17 cellular contexts compared by ENCODE assay signal in genomic region chr9:133187561-133188005, GRCh38. TPM values are rescaled to one million over a fixed set of nuclear protein-coding genes. Genes with fewer than 3 reads are reported as not detected.
DNase-seq lines count a peak whose midpoint lies in the region; ATAC-seq and TF ChIP-seq lines count a peak whose summit lies in the region.
"Had no signal": no experiment of that assay in that cellular context is flagged by ENCODE, and none has a peak within 500 bp of the region (broad histone marks: within the 10 kb centered on the region; RNA-seq: fewer than 3 reads in every experiment).

No MANE protein-coding gene starts in this region.

- H3K4me1 Mint-ChIP-seq in activated CD4-positive, alpha-beta memory T cell treated with anti-CD3 and anti-CD28 coated beads for 36 hours (ENCODE audit: low read depth) = peaks cover 20% of the 10 kb centered on the region
- peaks cover 27% of the 10 kb centered on the region for H3K4me1 Mint-ChIP-seq in activated CD4-positive, alpha-beta memory T cell treated with anti-CD3 and anti-CD28 coated beads, Interleukin-2, amount 10 ng/mL, durations not matched to agents 7 days and 5 days
- peaks cover 3% of the 10 kb centered on the region for H3K4me1 Mint-ChIP-seq in neural progenitor cell

- H3K27me3 ChIP-seq in neural progenitor cell (peaks cover 67% of the 10 kb centered on the region), sigmoid colon (peaks cover 0 to 32% (median 8%) of the 10 kb centered on the region in 3 donors)
- H3K27me3 ChIP-seq: BLaER1 had no signal

- no peaks in the 10 kb centered on the region for H3K79me2 ChIP-seq in neural progenitor cell (ENCODE audit: low read depth)

- intact Hi-C loops in activated CD4-positive, alpha-beta memory T cell treated with anti-CD3 and anti-CD28 coated beads for 36 hours (cut with micrococcal nuclease) = loop anchor here (2.0 to 10.0 kb wide), 4 partner anchors 51 to 299 kb away; partner anchors contain the start of genes MED22 and RPL7A
- intact Hi-C loops in sigmoid colon (cut with DNase I) = no loop called here

- H3K36me3 ChIP-seq in neural progenitor cell = no peaks in the 10 kb centered on the region
- no peaks in the 10 kb centered on the region for H3K36me3 ChIP-seq in sigmoid colon
- H3K36me3 ChIP-seq: BLaER1 had no signal

- WGBS in sigmoid colon, 2 donors = 90 to 91% methylated on average over 10 of the region's 10 CpGs

- TF ChIP-seq EP300 in sigmoid colon (IDR thresholded peaks at IDR 0.05) = no peak

- TF ChIP-seq POLR2A in sigmoid colon (IDR thresholded peaks at IDR 0.05) = no peak

- no peaks in the 10 kb centered on the region for H3K9me3 ChIP-seq in neural progenitor cell (ENCODE audit: low read depth)
- no peaks in the 10 kb centered on the region for H3K9me3 ChIP-seq in sigmoid colon
- H3K9me3 ChIP-seq: BLaER1, Caco-2 had no signal

- H3K4me2 ChIP-seq in neural progenitor cell = no peak overlapping the region
- H3K4me2 ChIP-seq: GM23338 had no signal

- H3K9me3 Mint-ChIP-seq in activated CD4-positive, alpha-beta memory T cell treated with anti-CD3 and anti-CD28 coated beads for 36 hours = no peaks in the 10 kb centered on the region
- no peaks in the 10 kb centered on the region for H3K9me3 Mint-ChIP-seq in activated CD4-positive, alpha-beta memory T cell treated with anti-CD3 and anti-CD28 coated beads, Interleukin-2, amount 10 ng/mL, durations not matched to agents 7 days and 5 days
- peaks cover 1% of the 10 kb centered on the region for H3K9me3 Mint-ChIP-seq in neural progenitor cell
- H3K9me3 Mint-ChIP-seq: CD8-positive, alpha-beta memory T cell; GM23338; H9; IgD-negative memory B cell had no signal

- no peak overlapping the region for H2AFZ ChIP-seq in neural progenitor cell (replicated peaks)
- H2AFZ ChIP-seq: GM23338 had no signal

- no peaks in the 10 kb centered on the region for H3F3A ChIP-seq in neural progenitor cell (ENCODE audit: low read depth)

- ATAC-seq in GM18867 (IDR thresholded peaks at IDR 0.05; ENCODE audit: unreplicated experiment) = no peak
- no peak for ATAC-seq in GM21367 (IDR thresholded peaks at IDR 0.05; ENCODE audit: unreplicated experiment)

- CTCF ChIA-PET in activated CD4-positive, alpha-beta memory T cell treated with anti-CD3 and anti-CD28 coated beads for 36 hours (lab: Charles Lee) = interaction anchor here (0.6 to 3.4 kb wide), 15 partner anchors 10 to 298 kb away, joined by 3 to 40 read pairs (median 7); no protein-coding TSS in a partner anchor
- CTCF ChIA-PET in activated CD4-positive, alpha-beta memory T cell treated with anti-CD3 and anti-CD28 coated beads, Interleukin-2, amount 10 ng/mL, durations not matched to agents 7 days and 5 days (lab: Charles Lee) = interaction anchor here (1.1 to 2.9 kb wide), 13 partner anchors 10 to 447 kb away, joined by 3 to 16 read pairs (median 7); partner anchors contain the start of genes MED22 and RPL7A

- H3K36me3 Mint-ChIP-seq in activated CD4-positive, alpha-beta memory T cell treated with anti-CD3 and anti-CD28 coated beads for 36 hours = no peaks in the 10 kb centered on the region
- H3K36me3 Mint-ChIP-seq in activated CD4-positive, alpha-beta memory T cell treated with anti-CD3 and anti-CD28 coated beads, Interleukin-2, amount 10 ng/mL, durations not matched to agents 7 days and 5 days (ENCODE audit: low read depth) = no peaks in the 10 kb centered on the region
- no peaks in the 10 kb centered on the region for H3K36me3 Mint-ChIP-seq in neural progenitor cell
- H3K36me3 Mint-ChIP-seq: CD8-positive, alpha-beta memory T cell; IgD-negative memory B cell had no signal

- H3K27ac ChIP-seq in neural progenitor cell = no peak overlapping the region
- H3K27ac ChIP-seq in sigmoid colon = no peak overlapping the region
- H3K27ac ChIP-seq: BLaER1 had no signal

- no peaks in the 10 kb centered on the region for H4K20me1 ChIP-seq in neural progenitor cell (ENCODE audit: low read depth)
- H4K20me1 ChIP-seq: BLaER1 had no signal

- peak; percentile 0 for DNase-seq in activated CD4-positive, alpha-beta memory T cell treated with anti-CD3 and anti-CD28 coated beads for 36 hours
- no peak for DNase-seq in activated CD4-positive, alpha-beta memory T cell treated with anti-CD3 and anti-CD28 coated beads, Interleukin-2, amount 10 ng/mL, durations not matched to agents 7 days and 5 days
- DNase-seq in neural progenitor cell (ENCODE audit: low spot score) = no peak
- DNase-seq in sigmoid colon = peak; percentile 36
- DNase-seq in GM03348 (ENCODE audit: low spot score) = no peak
- DNase-seq: AML-193; CD8-positive, alpha-beta memory T cell; EL; KG1 had no signal

- POLR2A ChIA-PET in activated CD4-positive, alpha-beta memory T cell treated with anti-CD3 and anti-CD28 coated beads for 36 hours (lab: Charles Lee) = no interaction called here
- POLR2A ChIA-PET in activated CD4-positive, alpha-beta memory T cell treated with anti-CD3 and anti-CD28 coated beads, Interleukin-2, amount 10 ng/mL, durations not matched to agents 7 days and 5 days (lab: Charles Lee) = no interaction called here

- H3K27ac Mint-ChIP-seq in activated CD4-positive, alpha-beta memory T cell treated with anti-CD3 and anti-CD28 coated beads for 36 hours = no peak overlapping the region
- no peak overlapping the region for H3K27ac Mint-ChIP-seq in activated CD4-positive, alpha-beta memory T cell treated with anti-CD3 and anti-CD28 coated beads, Interleukin-2, amount 10 ng/mL, durations not matched to agents 7 days and 5 days
- H3K27ac Mint-ChIP-seq in neural progenitor cell = peak overlapping the region; percentile 74
- H3K27ac Mint-ChIP-seq: CD8-positive, alpha-beta memory T cell; GM23338; H9; IgD-negative memory B cell had no signal

- H3K27me3 Mint-ChIP-seq in activated CD4-positive, alpha-beta memory T cell treated with anti-CD3 and anti-CD28 coated beads for 36 hours = peaks cover 22% of the 10 kb centered on the region
- H3K27me3 Mint-ChIP-seq in activated CD4-positive, alpha-beta memory T cell treated with anti-CD3 and anti-CD28 coated beads, Interleukin-2, amount 10 ng/mL, durations not matched to agents 7 days and 5 days = peaks cover 35% of the 10 kb centered on the region
- peaks cover 35% of the 10 kb centered on the region for H3K27me3 Mint-ChIP-seq in neural progenitor cell (ENCODE audit: insufficient read depth, low read depth)

- H3K4me1 ChIP-seq in neural progenitor cell (no peaks in the 10 kb centered on the region), sigmoid colon (peaks cover 0 to 5% (median 2%) of the 10 kb centered on the region in 4 donors)

- H3K4me3 ChIP-seq in neural progenitor cell (no peak overlapping the region), sigmoid colon (no peak overlapping the region)
- H3K4me3 ChIP-seq: BLaER1, GM23338 had no signal

- no peak overlapping the region for H3K9ac ChIP-seq in neural progenitor cell
- H3K9ac ChIP-seq: BLaER1 had no signal

- H3K4me3 Mint-ChIP-seq in activated CD4-positive, alpha-beta memory T cell treated with anti-CD3 and anti-CD28 coated beads for 36 hours = no peak overlapping the region
- H3K4me3 Mint-ChIP-seq in activated CD4-positive, alpha-beta memory T cell treated with anti-CD3 and anti-CD28 coated beads, Interleukin-2, amount 10 ng/mL, durations not matched to agents 7 days and 5 days = no peak overlapping the region
- H3K4me3 Mint-ChIP-seq in neural progenitor cell = no peak overlapping the region
- H3K4me3 Mint-ChIP-seq: CD8-positive, alpha-beta memory T cell; GM23338; H9 had no signal

- TF ChIP-seq CTCF in neural progenitor cell (IDR thresholded peaks at IDR 0.05) = no peak
- TF ChIP-seq CTCF in sigmoid colon (IDR thresholded peaks at IDR 0.05) = no peak

RNA-seq across cellular contexts. Expression of gene OBP2B, which starts 21.5 kb away (rescaled TPM):
- not detected for total RNA-seq in activated CD4-positive, alpha-beta memory T cell treated with anti-CD3 and anti-CD28 coated beads for 36 hours
- not detected for total RNA-seq in activated CD4-positive, alpha-beta memory T cell treated with anti-CD3 and anti-CD28 coated beads, Interleukin-2, amount 10 ng/mL, durations not matched to agents 7 days and 5 days
- total RNA-seq in neural progenitor cell (ENCODE audit: low replicate concordance) = not detected in 2 replicates
- not detected for total RNA-seq in sigmoid colon
- polyA plus RNA-seq in sigmoid colon = not detected
- total RNA-seq: Caco-2; CD8-positive, alpha-beta memory T cell; GM23338; H9; HT1080 had no signal
- polyA plus RNA-seq: CD8-positive, alpha-beta memory T cell; GM23338; IgD-negative memory B cell had no signal

RNA-seq across cellular contexts. Expression of gene GBGT1, which starts 23.9 kb away (rescaled TPM):
- 1 to 10 TPM; 3.2 to 3.6 TPM for total RNA-seq in activated CD4-positive, alpha-beta memory T cell treated with anti-CD3 and anti-CD28 coated beads for 36 hours
- total RNA-seq in activated CD4-positive, alpha-beta memory T cell treated with anti-CD3 and anti-CD28 coated beads, Interleukin-2, amount 10 ng/mL, durations not matched to agents 7 days and 5 days = 1 to 10 TPM; 2.5 to 3.9 TPM
- total RNA-seq in neural progenitor cell (ENCODE audit: low replicate concordance) (2.0 and 3.0 TPM in 2 replicates), sigmoid colon (10 to 100 TPM in 3 of 4 donors, 1 to 10 TPM in 1; 8.9 to 31.1 (median 19.2) TPM)
- polyA plus RNA-seq in sigmoid colon = 1 to 10 TPM; 4.2 to 9.9 (median 5.4) TPM
- polyA plus RNA-seq: CD8-positive, alpha-beta memory T cell had no signal

Comparison
In these comparisons a context has a peak if more than half of its experiments do, and no peak if none do; other contexts are left out.
1. DNase-seq: peak in activated CD4-positive, alpha-beta memory T cell treated with anti-CD3 and anti-CD28 coated beads for 36 hours (single experiment) and sigmoid colon (single experiment); none in activated CD4-positive, alpha-beta memory T cell treated with anti-CD3 and anti-CD28 coated beads, Interleukin-2, amount 10 ng/mL, durations not matched to agents 7 days and 5 days (single experiment), neural progenitor cell (single experiment) and GM03348 (single experiment).